In the genomic region with DNA sequence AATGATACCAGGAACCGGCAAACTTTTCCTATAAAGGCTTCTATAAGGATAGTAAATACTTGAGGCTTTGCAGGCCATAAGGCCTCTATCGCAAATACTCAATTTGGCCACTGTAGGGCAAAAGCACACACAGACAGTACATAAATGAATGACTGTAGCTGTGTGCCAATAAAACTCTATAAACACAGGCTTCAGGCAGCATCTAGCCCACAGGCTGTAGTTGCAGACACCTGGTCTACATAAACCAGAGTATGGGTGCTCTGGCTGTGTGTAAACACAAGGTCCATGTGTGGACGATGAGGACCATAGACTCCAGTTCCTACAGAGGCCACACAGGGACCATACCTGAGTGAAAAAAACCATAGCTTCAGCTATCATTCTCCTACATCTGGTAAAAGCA, we compare ENCODE assay signal across 1 cellular context.
TF ChIP-seq lines count a peak whose summit lies in the region.

No MANE protein-coding gene starts in this region.

TF ChIP-seq in GM12878, 131 proteins besides CTCF, POLR2A, EP300 and RAD21:
- TF ChIP-seq USF2 (IDR thresholded peaks at IDR 0.05; ENCODE audit: borderline replicate concordance, low read depth, low read length) (no peak), ELK1 (IDR thresholded peaks at IDR 0.05; ENCODE audit: low read depth, low read length) (no peak), BACH1 (IDR thresholded peaks at IDR 0.05; ENCODE audit: borderline replicate concordance) (no peak), BCL11A (IDR thresholded peaks at IDR 0.05; ENCODE audit: low read depth, low read length) (no peak), NR2C2 (IDR thresholded peaks at IDR 0.05; ENCODE audit: borderline replicate concordance, control insufficient read depth, insufficient read length, low read depth) (no peak), CREB1 (IDR thresholded peaks at IDR 0.05; ENCODE audit: low read depth) (no peak), ZNF384 (IDR thresholded peaks at IDR 0.05; ENCODE audit: borderline replicate concordance, low read depth, low read length) (no peak), SREBF2 (IDR thresholded peaks at IDR 0.05; ENCODE audit: low read length) (no peak), EED (IDR thresholded peaks at IDR 0.05; ENCODE audit: low read depth) (no peak), BHLHE40 (IDR thresholded peaks at IDR 0.05; ENCODE audit: borderline replicate concordance in 1 of 2, low read depth in 2 of 2, low read length in 1 of 2) (no peak), ZNF207 (IDR thresholded peaks at IDR 0.05; ENCODE audit: borderline replicate concordance) (no peak), NFXL1 (IDR thresholded peaks at IDR 0.05; ENCODE audit: borderline replicate concordance) (0 out of 2 replicates have a peak, but pooled peaks have one; percentile 9), ZSCAN29 (IDR thresholded peaks at IDR 0.05) (no peak), RB1 (IDR thresholded peaks at IDR 0.05; ENCODE audit: borderline replicate concordance) (no peak), ETV6 (conservative IDR thresholded peaks at IDR 0.05 in 1 of 2, IDR thresholded peaks at IDR 0.05 in 1 of 2; ENCODE audit: borderline replicate concordance in 1 of 2, low read depth in 1 of 2) (peak in 1 of 2 experiments; percentile 28; a peak in 1 of 4 replicates), SMARCA5 (IDR thresholded peaks at IDR 0.05) (no peak)
- TF ChIP-seq, protein P1, sequence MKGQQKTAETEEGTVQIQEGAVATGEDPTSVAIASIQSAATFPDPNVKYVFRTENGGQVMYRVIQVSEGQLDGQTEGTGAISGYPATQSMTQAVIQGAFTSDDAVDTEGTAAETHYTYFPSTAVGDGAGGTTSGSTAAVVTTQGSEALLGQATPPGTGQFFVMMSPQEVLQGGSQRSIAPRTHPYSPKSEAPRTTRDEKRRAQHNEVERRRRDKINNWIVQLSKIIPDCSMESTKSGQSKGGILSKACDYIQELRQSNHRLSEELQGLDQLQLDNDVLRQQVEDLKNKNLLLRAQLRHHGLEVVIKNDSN (IDR thresholded peaks at IDR 0.05; ENCODE audit: borderline replicate concordance, extremely low read length, insufficient read depth, low read depth, low read length): no peak
